ENCODE assay signal across 9 cellular contexts in the genomic region with DNA sequence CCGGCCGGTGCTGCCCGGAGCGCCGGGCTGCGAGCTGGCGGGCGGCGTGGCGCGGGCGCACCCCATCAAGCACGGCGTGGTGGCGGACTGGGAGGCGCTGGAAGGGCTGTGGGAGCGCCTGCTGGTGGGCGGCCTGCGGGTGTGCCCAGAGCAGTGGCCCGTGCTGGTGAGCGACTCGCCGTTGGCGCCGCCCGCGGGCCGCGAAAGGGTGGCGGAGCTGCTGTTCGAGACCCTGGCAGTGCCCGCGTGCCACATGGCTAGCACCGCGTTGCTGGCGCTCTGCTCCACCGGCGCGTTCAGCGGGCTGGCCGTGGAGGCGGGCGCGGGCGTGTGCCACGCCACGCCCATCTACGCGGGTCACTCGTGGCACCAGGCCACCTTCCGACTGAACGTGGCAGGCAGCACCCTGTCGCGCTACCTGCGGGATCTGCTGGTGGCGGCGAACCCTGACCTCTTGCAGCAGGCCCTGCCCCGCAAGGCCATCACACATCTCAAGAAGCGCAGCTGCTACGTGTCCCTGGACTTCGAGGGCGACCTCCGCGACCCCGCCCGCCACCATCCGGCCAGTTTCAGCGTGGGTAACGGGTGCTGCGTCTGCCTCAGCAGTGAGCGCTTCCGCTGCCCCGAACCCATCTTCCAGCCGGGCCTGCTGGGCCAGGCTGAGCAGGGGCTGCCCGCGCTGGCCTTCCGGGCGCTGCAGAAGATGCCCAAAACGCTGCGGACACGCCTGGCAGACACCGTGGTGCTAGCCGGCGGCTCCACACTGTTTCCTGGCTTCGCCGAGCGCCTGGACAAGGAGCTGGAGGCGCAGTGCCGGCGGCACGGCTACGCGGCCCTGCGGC. TPM values are rescaled to one million over a fixed set of nuclear protein-coding genes. Genes with fewer than 3 reads are reported as not detected.
DNase-seq lines count a peak whose midpoint lies in the region; ATAC-seq, FAIRE-seq and TF ChIP-seq lines count a peak whose summit lies in the region.
"Had no signal": no experiment of that assay in that cellular context is flagged by ENCODE, and none has a peak within 500 bp of the region (broad histone marks: within the 10 kb centered on the region; RNA-seq: fewer than 3 reads in every experiment).

No MANE protein-coding gene starts in this region.

- peaks cover 35% of the 10 kb centered on the region for H3K4me1 Mint-ChIP-seq in CD4-positive, alpha-beta T cell (ENCODE audit: low read depth)

- H3K9me3 Mint-ChIP-seq in CD4-positive, alpha-beta T cell, result no peaks in the 10 kb centered on the region

- peak overlapping the region; percentile 62 for H3K4me3 ChIP-seq in HUES48 (ENCODE audit: low read depth, low read length)

- H3K9me3 ChIP-seq in CD4-positive, alpha-beta T cell (ENCODE audit: control insufficient read depth, low read length), result no peaks in the 10 kb centered on the region
- no peaks in the 10 kb centered on the region for H3K9me3 ChIP-seq in HUES48 (ENCODE audit: control insufficient read depth, insufficient read depth, low read length)

- no peak for TF ChIP-seq CTCF in CD4-positive, alpha-beta T cell (IDR thresholded peaks at IDR 0.05)
- no peak; the same call in 1 of the 2 replicates for TF ChIP-seq CTCF in VCaP (conservative IDR thresholded peaks at IDR 0.05)
- TF ChIP-seq CTCF in D721Med (IDR thresholded peaks at IDR 0.05; ENCODE audit: insufficient read depth, missing control alignments), result no peak

- peak in 5 of 10 experiments; percentile 17 to 80 (median 36) for DNase-seq in CD4-positive, alpha-beta T cell
- DNase-seq in cerebellar cortex (ENCODE audit: low spot score) (peak; percentile 63), left colon (peak; percentile 68 to 75), D721Med (ENCODE audit: insufficient read length, low spot score) (no peak)
- peak; percentile 41 for DNase-seq in stimulated activated CD4-positive, alpha-beta T cell treated with anti-CD3 and anti-CD28 coated beads, Interleukin-2, amount 100 ng/mL, for 4 hours (ENCODE audit: low read depth)

- no peak overlapping the region; the same call in 1 of the 2 replicates for H3K9ac ChIP-seq in HUES48 (ENCODE audit: low read depth, low read length)

- H3K4me1 ChIP-seq in HUES48 (ENCODE audit: control insufficient read depth, insufficient read depth, low read length), result peaks cover 23% of the 10 kb centered on the region

- no peak for FAIRE-seq in D721Med (lab: Jason Lieb, UNC)

- no peaks in the 10 kb centered on the region for H3K27me3 Mint-ChIP-seq in CD4-positive, alpha-beta T cell

- no peak overlapping the region for H3K27ac Mint-ChIP-seq in CD4-positive, alpha-beta T cell

- H3K27ac ChIP-seq in CD4-positive, alpha-beta T cell (ENCODE audit: low read depth, low read length), result peak overlapping the region; percentile 69
- H3K27ac ChIP-seq in HUES48 (ENCODE audit: low read depth, low read length) (peak overlapping the region; percentile 22), VCaP (peak overlapping the region; percentile 98)

- ATAC-seq in CD4-positive, alpha-beta T cell (ENCODE audit: poor library complexity), result peak; percentile 17
- peak; percentile 23 for ATAC-seq in GM19438 (IDR thresholded peaks at IDR 0.05; ENCODE audit: low read depth, unreplicated experiment)
- peak; percentile 58 for ATAC-seq in left colon

- peak overlapping the region; percentile 75 for H3K4me3 Mint-ChIP-seq in CD4-positive, alpha-beta T cell

- H3K27me3 ChIP-seq in CD4-positive, alpha-beta T cell (ENCODE audit: control insufficient read depth, insufficient read depth, low read length), result no peaks in the 10 kb centered on the region
- peaks cover 7% of the 10 kb centered on the region for H3K27me3 ChIP-seq in HUES48 (ENCODE audit: control insufficient read depth, insufficient read depth, low read length)

- peaks cover 35% of the 10 kb centered on the region for H3K36me3 ChIP-seq in HUES48 (ENCODE audit: control insufficient read depth, insufficient read depth, low read length)

- no peaks in the 10 kb centered on the region for H3K36me3 Mint-ChIP-seq in CD4-positive, alpha-beta T cell (ENCODE audit: low read depth)

- POLR2A ChIA-PET in CD4-positive, alpha-beta T cell (lab: Charles Lee), result interaction anchor here (0.6 to 4.0 kb wide), 13 partner anchors 12 to 266 kb away, joined by 3 to 45 read pairs (median 7); a partner anchor contains a TSS

- intact Hi-C loops in CD4-positive, alpha-beta T cell (cut with DNase I, micrococcal nuclease), result loop anchor here (1.0 to 10.0 kb wide), 4 partner anchors 67 to 1713 kb away; a partner anchor contains a TSS
- intact Hi-C loops in left colon (cut with DNase I, micrococcal nuclease), result no loop called here

- CTCF ChIA-PET in CD4-positive, alpha-beta T cell (lab: Charles Lee), result interaction anchor here (0.6 to 3.3 kb wide), 45 partner anchors 10 to 295 kb away, joined by 3 to 30 read pairs (median 4); a partner anchor contains a TSS

RNA-seq across cellular contexts. Expression of a gene that starts 0.7 kb away (rescaled TPM):
- under 1 TPM; 0.28 to 0.55 TPM for total RNA-seq in CD4-positive, alpha-beta T cell
- total RNA-seq in left colon, result 1 to 10 TPM; 3.5 to 3.8 TPM
- total RNA-seq: M059J had no signal

RNA-seq across cellular contexts. Expression of a gene that starts 5.3 kb away (rescaled TPM):
- under 1 TPM; 0.17 to 0.19 TPM for total RNA-seq in CD4-positive, alpha-beta T cell
- not detected for total RNA-seq in left colon

RNA-seq across cellular contexts. Expression of a gene that starts 6.8 kb away (rescaled TPM):
- total RNA-seq in CD4-positive, alpha-beta T cell, result 1 to 10 TPM; 8.7 to 9.2 TPM
- 10 to 100 TPM; 38.5 to 54.1 TPM for total RNA-seq in left colon

RNA-seq across cellular contexts. Expression of a gene that starts 18.7 kb away (rescaled TPM):
- total RNA-seq in CD4-positive, alpha-beta T cell, result 1 to 10 TPM; 1.2 to 1.6 TPM
- 1 to 10 TPM; 2.6 to 5.9 TPM for total RNA-seq in left colon

RNA-seq across cellular contexts. Expression of a gene that starts 52.6 kb away (rescaled TPM):
- 1 to 10 TPM; 3.6 to 4.1 TPM for total RNA-seq in CD4-positive, alpha-beta T cell
- total RNA-seq in left colon, result 10 to 100 TPM; 13.4 to 22.2 TPM

Comparison
In these comparisons a context has a peak if more than half of its experiments do, and no peak if none do; other contexts are left out.
1. H3K27ac ChIP-seq: peak in every context shown above with its lines; median percentile 98 in VCaP; 69 in CD4-positive, alpha-beta T cell; 22 in HUES48.
2. intact Hi-C loops: an anchor here in CD4-positive, alpha-beta T cell (1.0 to 10.0 kb wide); none called in left colon.